In the genomic region with DNA sequence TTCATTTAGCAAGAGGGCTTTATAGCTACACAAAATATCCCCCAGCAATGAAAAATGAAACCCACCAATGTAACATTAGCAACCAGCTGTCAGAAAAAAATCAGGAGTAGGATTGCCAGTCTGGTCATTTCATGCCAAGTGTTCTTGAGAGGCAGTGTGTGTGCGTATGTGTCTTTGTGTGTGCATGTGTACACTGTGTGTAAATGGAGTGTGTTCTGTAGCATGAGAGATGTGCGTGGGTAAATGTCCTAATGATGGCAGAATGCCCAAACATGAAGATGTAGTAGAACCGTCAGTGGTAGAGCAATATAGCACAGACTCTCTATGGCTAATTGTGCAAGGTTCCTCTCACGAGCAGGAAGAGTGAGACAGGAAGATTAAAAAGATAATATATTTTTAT, we compare ENCODE assay signal across 16 cellular contexts.
A peak's percentile ranks its signal among the peaks of the same experiment; 100 is the strongest.
DNase-seq lines count a peak whose midpoint lies in the region; ATAC-seq and TF ChIP-seq lines count a peak whose summit lies in the region.
"Had no signal": no experiment of that assay in that cellular context is flagged by ENCODE, and none has a peak within 500 bp of the region (broad histone marks: within the 10 kb centered on the region; RNA-seq: fewer than 3 reads in every experiment).

No MANE protein-coding gene starts in this region.

- no peaks in the 10 kb centered on the region for H3K27me3 Mint-ChIP-seq in activated T-helper 2 cell treated with anti-CD3 and anti-CD28 coated beads, Interferon-gamma antibody, Interleukin-2, Interleukin-4, amounts not matched to agents 10 μg/mL and 5 μg/mL and 100 μg/mL, durations not matched to agents 14 hours and 24 hours and 36 hours (ENCODE audit: low read depth)

- H3K9me3 ChIP-seq in KOPT-K1 (ENCODE audit: insufficient read depth, low read length, poor library complexity, severe bottlenecking) = no peaks in the 10 kb centered on the region
- H3K9me3 ChIP-seq in esophagus muscularis mucosa = no peaks in the 10 kb centered on the region
- no peaks in the 10 kb centered on the region for H3K9me3 ChIP-seq in muscle layer of duodenum (ENCODE audit: control insufficient read depth in 1 of 2, low read length in 2 of 2)
- H3K9me3 ChIP-seq: ovary had no signal

- DNase-seq in DMS153 (lab: John Stamatoyannopoulos, UW) (peak; percentile 12), esophagus muscularis mucosa (ENCODE audit: extremely low spot score) (no peak), cerebellar nuclear complex (lab: John Stamatoyannopoulos, UW) (no peak)
- no peak for DNase-seq in activated T-helper 2 cell treated with anti-CD3 and anti-CD28 coated beads, Interferon-gamma antibody, Interleukin-2, Interleukin-4, amounts not matched to agents 10 μg/mL and 5 μg/mL and 100 μg/mL, durations not matched to agents 14 hours and 24 hours and 36 hours (ENCODE audit: low spot score)
- DNase-seq: activated naive CD4-positive, alpha-beta T cell treated with anti-CD3 and anti-CD28 coated beads, Interleukin-2, amount 50 U/mL, for 16 hours; effector CD4-positive, alpha-beta T cell; foreskin melanocyte; NCI-H526 treated with DMSO at 0.1 percent for 48 hours; ovary; small intestine; stimulated activated naive CD8-positive, alpha-beta T cell treated with anti-CD3 and anti-CD28 coated beads, Interleukin-15, Interleukin-2, amounts not matched to agents 100 U/mL and 50 U/mL, for 24 hours had no signal

- peak overlapping the region in 3 of 4 donors; percentile 51 to 66 (median 54) for H3K4me3 ChIP-seq in esophagus muscularis mucosa
- H3K4me3 ChIP-seq in muscle layer of duodenum (ENCODE audit: low read depth in 1 of 2, low read length in 2 of 2) = peak overlapping the region; percentile 30 to 38

- no peaks in the 10 kb centered on the region for H3K36me3 Mint-ChIP-seq in activated T-helper 2 cell treated with anti-CD3 and anti-CD28 coated beads, Interferon-gamma antibody, Interleukin-2, Interleukin-4, amounts not matched to agents 10 μg/mL and 5 μg/mL and 100 μg/mL, durations not matched to agents 14 hours and 24 hours and 36 hours (ENCODE audit: low read depth)

- no peak for TF ChIP-seq POLR2A in esophagus muscularis mucosa (IDR thresholded peaks at IDR 0.05; ENCODE audit: low read depth)

- H3K4me1 ChIP-seq in esophagus muscularis mucosa (peaks cover 4 to 22% (median 13%) of the 10 kb centered on the region in 4 donors), muscle layer of duodenum (ENCODE audit: control insufficient read depth in 1 of 2, insufficient read depth in 2 of 2, low read length in 2 of 2) (peaks cover 0 to 6% of the 10 kb centered on the region in 2 donors)

- H3K36me3 ChIP-seq in KOPT-K1 (ENCODE audit: insufficient read depth, low read length) = no peaks in the 10 kb centered on the region
- no peaks in the 10 kb centered on the region for H3K36me3 ChIP-seq in esophagus muscularis mucosa
- no peaks in the 10 kb centered on the region for H3K36me3 ChIP-seq in muscle layer of duodenum (ENCODE audit: control insufficient read depth in 1 of 2, insufficient read depth in 2 of 2, low read length in 2 of 2)
- H3K36me3 ChIP-seq: ovary had no signal

- ATAC-seq in HG03025 (IDR thresholded peaks at IDR 0.05; ENCODE audit: low FRiP score, unreplicated experiment) (no peak), HG03521 (IDR thresholded peaks at IDR 0.05; ENCODE audit: unreplicated experiment) (no peak)
- ATAC-seq: activated CD4-positive, CD25-positive, alpha-beta regulatory T cell treated with anti-CD3 and anti-CD28 coated beads, Interleukin-2, amount 50 U/mL, for 24 hours; stimulated activated naive CD8-positive, alpha-beta T cell treated with anti-CD3 and anti-CD28 coated beads, Interleukin-15, Interleukin-2, amounts not matched to agents 100 U/mL and 50 U/mL, for 24 hours had no signal

- peak overlapping the region; percentile 10 for H3K27ac ChIP-seq in KOPT-K1 (ENCODE audit: low read depth, low read length, poor library complexity, severe bottlenecking)
- no peak overlapping the region for H3K27ac ChIP-seq in esophagus muscularis mucosa (replicated peaks in 1 of 4)
- H3K27ac ChIP-seq in muscle layer of duodenum (ENCODE audit: low read length) = no peak overlapping the region
- H3K27ac ChIP-seq: ovary had no signal

- 28% methylated on average over 4 of the region's 4 CpGs for WGBS in esophagus muscularis mucosa

- no peaks in the 10 kb centered on the region for H3K9me3 Mint-ChIP-seq in activated T-helper 2 cell treated with anti-CD3 and anti-CD28 coated beads, Interferon-gamma antibody, Interleukin-2, Interleukin-4, amounts not matched to agents 10 μg/mL and 5 μg/mL and 100 μg/mL, durations not matched to agents 14 hours and 24 hours and 36 hours

- H3K27ac Mint-ChIP-seq in activated T-helper 2 cell treated with anti-CD3 and anti-CD28 coated beads, Interferon-gamma antibody, Interleukin-2, Interleukin-4, amounts not matched to agents 10 μg/mL and 5 μg/mL and 100 μg/mL, durations not matched to agents 14 hours and 24 hours and 36 hours = no peak overlapping the region

- H3K4me3 Mint-ChIP-seq in activated T-helper 2 cell treated with anti-CD3 and anti-CD28 coated beads, Interferon-gamma antibody, Interleukin-2, Interleukin-4, amounts not matched to agents 10 μg/mL and 5 μg/mL and 100 μg/mL, durations not matched to agents 14 hours and 24 hours and 36 hours (ENCODE audit: low read depth) = no peak overlapping the region

- H3K27me3 ChIP-seq in esophagus muscularis mucosa = peaks cover 0 to 34% (median 0%) of the 10 kb centered on the region in 4 donors
- H3K27me3 ChIP-seq in muscle layer of duodenum (ENCODE audit: low read depth, low read length) = no peaks in the 10 kb centered on the region
- H3K27me3 ChIP-seq: ovary had no signal

- no peak for TF ChIP-seq EP300 in esophagus muscularis mucosa (IDR thresholded peaks at IDR 0.05)

- intact Hi-C loops in esophagus muscularis mucosa (cut with DNase I) = loop anchor here (5.0 kb wide), 1 partner anchor 973 kb away; no protein-coding TSS in a partner anchor
- intact Hi-C loops in activated T-helper 2 cell treated with anti-CD3 and anti-CD28 coated beads, Interferon-gamma antibody, Interleukin-2, Interleukin-4, amounts not matched to agents 10 μg/mL and 5 μg/mL and 100 μg/mL, durations not matched to agents 14 hours and 24 hours and 36 hours (cut with micrococcal nuclease) = loop anchor here (5.0 kb wide), 1 partner anchor 1223 kb away; no protein-coding TSS in a partner anchor

- H3K4me1 Mint-ChIP-seq in activated T-helper 2 cell treated with anti-CD3 and anti-CD28 coated beads, Interferon-gamma antibody, Interleukin-2, Interleukin-4, amounts not matched to agents 10 μg/mL and 5 μg/mL and 100 μg/mL, durations not matched to agents 14 hours and 24 hours and 36 hours (ENCODE audit: low read depth) = no peaks in the 10 kb centered on the region

- TF ChIP-seq CTCF in esophagus muscularis mucosa (IDR thresholded peaks at IDR 0.05) = no peak
